Comparison of ENCODE assay signal across 21 cellular contexts in genomic region chr2:234623521-234623991, GRCh38.
"Had no signal": no experiment of that assay in that cellular context is flagged by ENCODE, and none has a peak within 500 bp of the region (broad histone marks: within the 10 kb centered on the region; RNA-seq: fewer than 3 reads in every experiment).

No MANE protein-coding gene starts in this region.

- ATAC-seq: activated CD8-positive, alpha-beta T cell treated with anti-CD3 and anti-CD28 coated beads, Interleukin-2, amount 10 ng/mL, durations not matched to agents 7 days and 5 days; foreskin keratinocyte; left lobe of liver; stimulated activated naive CD8-positive, alpha-beta T cell treated with anti-CD3 and anti-CD28 coated beads, Interleukin-15, Interleukin-2, amounts not matched to agents 100 U/mL and 50 U/mL, for 24 hours; T-cell had no signal

- H3K27me3 ChIP-seq: foreskin keratinocyte, right atrium auricular region, tibial artery had no signal

- H3K36me3 ChIP-seq: right atrium auricular region, tibial artery had no signal

- H3K4me3 ChIP-seq: lung, right atrium auricular region, tibial artery had no signal

- DNase-seq: activated CD4-positive, alpha-beta T cell treated with anti-CD3 and anti-CD28 coated beads, Interleukin-2, amount 10 ng/mL, durations not matched to agents 24 days and 14 days; activated CD8-positive, alpha-beta memory T cell treated with anti-CD3 and anti-CD28 coated beads, Interleukin-2, amount 50 U/mL, for 48 hours; activated CD8-positive, alpha-beta T cell treated with anti-CD3 and anti-CD28 coated beads, Interleukin-2, amount 10 ng/mL, durations not matched to agents 7 days and 5 days; activated effector memory CD4-positive, alpha-beta T cell treated with Interleukin-2 at 50 U/mL for 16 hours; activated naive CD4-positive, alpha-beta T cell treated with anti-CD3 and anti-CD28 coated beads, Interleukin-2, amount 10 ng/mL, durations not matched to agents 7 days and 5 days; activated T-cell treated with anti-CD3 and anti-CD28 coated beads, Interleukin-2, amount 50 U/mL, for 48 hours; effector memory CD4-positive, alpha-beta T cell; foreskin keratinocyte; glutamatergic neuron; hippocampal formation; kidney; nephron progenitor cell; nucleus accumbens; stimulated activated CD4-positive, alpha-beta T cell treated with anti-CD3 and anti-CD28 coated beads, Interleukin-2, amount 100 ng/mL, for 24 hours; stimulated activated naive CD8-positive, alpha-beta T cell treated with anti-CD3 and anti-CD28 coated beads, Interleukin-15, Interleukin-2, amounts not matched to agents 100 U/mL and 50 U/mL, for 24 hours; substantia nigra; T-cell; tibial artery had no signal

- H3K4me1 ChIP-seq: foreskin keratinocyte, right atrium auricular region, tibial artery had no signal

- H3K9me3 ChIP-seq: right atrium auricular region, tibial artery had no signal

- H3K27ac ChIP-seq: foreskin keratinocyte, right atrium auricular region, tibial artery had no signal
